In the genomic region with DNA sequence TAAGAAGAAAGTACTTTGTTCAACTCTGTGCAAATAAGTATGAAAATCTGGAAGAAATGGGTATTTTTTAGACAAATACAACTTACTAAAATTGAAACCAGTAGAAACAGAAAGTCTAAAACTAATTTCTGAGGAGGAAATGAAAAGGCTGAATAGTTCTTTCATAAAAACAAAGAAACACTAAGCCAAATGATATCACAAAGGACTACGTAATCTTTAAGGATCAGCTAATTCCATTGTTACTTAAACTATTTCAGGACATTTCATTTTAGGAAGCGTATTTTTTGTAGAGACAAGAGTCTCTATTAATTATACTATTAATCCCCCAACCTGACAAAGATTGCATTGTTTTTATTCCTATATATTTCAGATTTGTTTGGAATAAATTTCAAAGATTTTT, we compare ENCODE assay signal across 20 cellular contexts. TPM values are rescaled to one million over a fixed set of nuclear protein-coding genes. Genes with fewer than 3 reads are reported as not detected.
A peak's percentile ranks its signal among the peaks of the same experiment; 100 is the strongest.
DNase-seq lines count a peak whose midpoint lies in the region; ATAC-seq and TF ChIP-seq lines count a peak whose summit lies in the region.
"Had no signal": no experiment of that assay in that cellular context is flagged by ENCODE, and none has a peak within 500 bp of the region (broad histone marks: within the 10 kb centered on the region; RNA-seq: fewer than 3 reads in every experiment).

No MANE protein-coding gene starts in this region.

- TF ChIP-seq POLR2A in body of pancreas (IDR thresholded peaks at IDR 0.05), result no peak

- H3K36me3 Mint-ChIP-seq in natural killer cell, result no peaks in the 10 kb centered on the region
- H3K36me3 Mint-ChIP-seq: activated naive CD8-positive, alpha-beta T cell treated with anti-CD3 and anti-CD28 coated beads for 36 hours had no signal

- in situ Hi-C loops in GM13976 (cut with MboI; ENCODE audit: low sequenced_read_pairs, unreplicated experiment), result no loop called here
- in situ Hi-C loops in SK-MEL-5 (cut with HindIII; ENCODE audit: low pct_unique_long_range_greater_than_20kb, low sequenced_read_pairs), result no loop called here

- H3K4me3 Mint-ChIP-seq in natural killer cell, result no peak overlapping the region
- H3K4me3 Mint-ChIP-seq: activated naive CD8-positive, alpha-beta T cell treated with anti-CD3 and anti-CD28 coated beads for 36 hours; central memory CD8-positive, alpha-beta T cell; T-helper 1 cell treated with Interleukin-12 subunit alpha and Interleukin-12 subunit beta and Interleukin-4 antibody, amounts not matched to agents 30 μg/mL and 1 μg/mL, for 36 hours had no signal

- ATAC-seq in GM21367 (IDR thresholded peaks at IDR 0.05; ENCODE audit: unreplicated experiment) (peak; percentile 79), HG02884 (IDR thresholded peaks at IDR 0.05; ENCODE audit: unreplicated experiment) (peak; percentile 56), lower lobe of right lung (no peak), body of pancreas (no peak), natural killer cell (no peak)
- ATAC-seq: K562, Panc1 had no signal

- no peak overlapping the region for H3K27ac Mint-ChIP-seq in natural killer cell
- H3K27ac Mint-ChIP-seq: activated naive CD8-positive, alpha-beta T cell treated with anti-CD3 and anti-CD28 coated beads for 36 hours; T-helper 1 cell treated with Interleukin-12 subunit alpha and Interleukin-12 subunit beta and Interleukin-4 antibody, amounts not matched to agents 30 μg/mL and 1 μg/mL, for 36 hours had no signal

- WGBS in body of pancreas, 2 donors, result 70 to 82% methylated on average over 2 of the region's 2 CpGs

- H3K4me3 ChIP-seq in lower lobe of right lung (no peak overlapping the region), body of pancreas (no peak overlapping the region)
- H3K4me3 ChIP-seq: K562, prostate gland, thoracic aorta had no signal

- H3K27me3 ChIP-seq in lower lobe of right lung (ENCODE audit: low read depth), result no peaks in the 10 kb centered on the region
- H3K27me3 ChIP-seq in body of pancreas, result no peaks in the 10 kb centered on the region

- H3K9me3 ChIP-seq in lower lobe of right lung (no peaks in the 10 kb centered on the region), body of pancreas (no peaks in the 10 kb centered on the region)
- H3K9me3 ChIP-seq: prostate gland, thoracic aorta had no signal

- DNase-seq in GM13976 (ENCODE audit: low spot score) (peak; percentile 45), SK-MEL-5 (ENCODE audit: low read depth, low spot score) (peak; percentile 14), NCI-H1092 treated with DMSO at 0.1 percent for 48 hours (lab: John Stamatoyannopoulos, UW) (no peak), lower lobe of right lung (no peak), body of pancreas (no peak), natural killer cell (no peak)
- DNase-seq: activated CD4-positive, alpha-beta T cell treated with anti-CD3 and anti-CD28 coated beads for 1 hour; activated naive CD8-positive, alpha-beta T cell treated with anti-CD3 and anti-CD28 coated beads for 36 hours; activated T-cell treated with anti-CD3 and anti-CD28 coated beads for 4 hours; HCEC 1CT; kidney; NCI-H1436 had no signal

- H3K4me1 ChIP-seq in lower lobe of right lung (no peaks in the 10 kb centered on the region), body of pancreas (no peaks in the 10 kb centered on the region)
- H3K4me1 ChIP-seq: prostate gland had no signal

- H3K36me3 ChIP-seq in lower lobe of right lung (no peaks in the 10 kb centered on the region), body of pancreas (replicated peaks in 1 of 2; ENCODE audit: insufficient read depth in 1 of 2, low read depth in 2 of 2) (no peaks in the 10 kb centered on the region)
- H3K36me3 ChIP-seq: prostate gland, thoracic aorta had no signal

- no peaks in the 10 kb centered on the region for H3K4me1 Mint-ChIP-seq in natural killer cell
- H3K4me1 Mint-ChIP-seq: central memory CD8-positive, alpha-beta T cell had no signal

- H3K27ac ChIP-seq in lower lobe of right lung (no peak overlapping the region), body of pancreas (no peak overlapping the region)
- H3K27ac ChIP-seq: prostate gland, thoracic aorta had no signal

- peaks cover 5 to 12% of the 10 kb centered on the region in 2 donors for H3K27me3 Mint-ChIP-seq in natural killer cell (ENCODE audit: low read depth in 2 of 2)
- H3K27me3 Mint-ChIP-seq: central memory CD8-positive, alpha-beta T cell had no signal

- H3K9me3 Mint-ChIP-seq in natural killer cell, result no peaks in the 10 kb centered on the region
- H3K9me3 Mint-ChIP-seq: activated naive CD8-positive, alpha-beta T cell treated with anti-CD3 and anti-CD28 coated beads for 36 hours; central memory CD8-positive, alpha-beta T cell; T-helper 1 cell treated with Interleukin-12 subunit alpha and Interleukin-12 subunit beta and Interleukin-4 antibody, amounts not matched to agents 30 μg/mL and 1 μg/mL, for 36 hours had no signal

- intact Hi-C loops in lower lobe of right lung (cut with DNase I) (no loop called here), body of pancreas (cut with DNase I) (no loop called here), natural killer cell (cut with micrococcal nuclease) (no loop called here)

- no peak for TF ChIP-seq CTCF in GM13976 (IDR thresholded peaks at IDR 0.05; ENCODE audit: borderline replicate concordance, control extremely low read depth, extremely low read depth, insufficient read depth, missing control alignments)
- no peak for TF ChIP-seq CTCF in lower lobe of right lung (IDR thresholded peaks at IDR 0.05)
- TF ChIP-seq CTCF in body of pancreas (IDR thresholded peaks at IDR 0.05), result no peak
- TF ChIP-seq CTCF in natural killer cell (IDR thresholded peaks at IDR 0.05), result no peak

RNA-seq across cellular contexts. Expression of gene CCSER2, which starts 11.2 kb away (rescaled TPM):
- total RNA-seq in SK-MEL-5 (2014; rRNA removed; shearing (Covaris generic)), result 15.6 TPM in 2 replicates
- polyA plus RNA-seq in SK-MEL-5 (2015; cell fraction: cytosol; rRNA removed), result 8.4 and 10.9 TPM in 2 replicates
- polyA plus RNA-seq in SK-MEL-5 (2015; cell fraction: nucleus; rRNA removed), result 6.4 and 10.0 TPM in 2 replicates
- total RNA-seq in lower lobe of right lung (66.1 TPM), body of pancreas (10 to 100 TPM; 14.5 to 20.0 TPM), natural killer cell (100 to 1,000 TPM; 125 to 158 (median 146) TPM)

Comparison
In these comparisons a context has a peak if more than half of its experiments do, and no peak if none do; other contexts are left out.
1. DNase-seq: peak in GM13976 (single experiment) and SK-MEL-5 (single experiment); none in NCI-H1092 treated with DMSO at 0.1 percent for 48 hours (single experiment), lower lobe of right lung (single experiment), body of pancreas (0 of 4) and natural killer cell (single experiment).
2. ATAC-seq: peak in GM21367 (single experiment) and HG02884 (single experiment); none in lower lobe of right lung (0 of 2), body of pancreas (single experiment) and natural killer cell (0 of 3).